ENCODE assay signal across 1 cellular context in genomic region chr17:62668091-62668804, GRCh38.
TF ChIP-seq lines count a peak whose summit lies in the region.

No MANE protein-coding gene starts in this region.

TF ChIP-seq in SK-N-SH, 30 proteins besides CTCF, POLR2A, EP300 and RAD21:
- TF ChIP-seq CHD2 (IDR thresholded peaks at IDR 0.05; ENCODE audit: low read length, partially characterized antibody) (peak; percentile 48), RCOR1 (IDR thresholded peaks at IDR 0.05; ENCODE audit: low read length) (peak; percentile 68; the same call in 1 of the 2 replicates), MXI1 (IDR thresholded peaks at IDR 0.05; ENCODE audit: low read depth, low read length) (peak; percentile 67; the same call in 1 of the 2 replicates), PBX3 (IDR thresholded peaks at IDR 0.05) (no peak), SMC3 (IDR thresholded peaks at IDR 0.05; ENCODE audit: low read depth, low read length) (peak; percentile 20; the same call in 1 of the 2 replicates), USF1 (IDR thresholded peaks at IDR 0.05; ENCODE audit: borderline replicate concordance, low read depth) (no peak)
